ENCODE assay signal across 8 cellular contexts in the genomic region with DNA sequence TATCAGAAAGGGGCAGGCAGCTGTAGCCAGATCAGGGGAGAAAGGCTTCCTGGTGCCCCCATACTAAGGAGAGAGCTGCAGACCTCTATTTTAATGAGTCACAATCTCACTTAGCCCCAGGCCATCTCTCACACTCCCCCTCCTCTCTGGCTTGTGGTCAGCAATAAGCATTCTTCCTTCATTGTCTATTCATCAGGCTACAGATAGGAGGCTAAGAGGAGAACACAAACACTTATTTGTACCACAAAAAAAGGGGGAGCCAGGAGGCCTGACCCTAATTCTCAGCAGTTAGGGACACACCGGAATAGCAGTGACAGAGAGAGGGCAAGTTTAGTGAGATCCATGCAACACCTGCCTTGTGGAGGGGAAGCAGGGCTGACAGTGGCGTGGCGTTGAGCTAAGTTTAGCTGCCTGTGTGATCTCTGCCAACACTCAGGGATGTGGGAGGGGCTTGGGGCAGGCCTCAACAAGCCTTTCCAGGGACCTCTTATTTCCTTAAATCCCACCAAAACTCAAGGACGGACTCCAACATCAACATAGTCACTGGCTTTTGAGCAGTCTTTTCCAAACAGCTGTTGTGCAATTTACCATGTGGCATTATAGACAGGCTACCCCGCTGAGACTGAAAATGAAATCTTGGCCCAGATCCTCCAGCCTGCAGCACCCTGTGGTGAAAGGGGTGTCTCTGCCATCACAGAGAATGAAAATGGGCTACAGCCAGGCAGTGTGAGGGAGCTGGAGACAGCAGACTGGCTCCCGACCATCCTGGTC.
A peak's percentile ranks its signal among the peaks of the same experiment; 100 is the strongest.
DNase-seq lines count a peak whose midpoint lies in the region; ATAC-seq and TF ChIP-seq lines count a peak whose summit lies in the region.
"Had no signal": no experiment of that assay in that cellular context is flagged by ENCODE, and none has a peak within 500 bp of the region (broad histone marks: within the 10 kb centered on the region; RNA-seq: fewer than 3 reads in every experiment).

No MANE protein-coding gene starts in this region.

- peak overlapping the region; percentile 85 for H3K27ac ChIP-seq in cardiac muscle cell
- H3K27ac ChIP-seq in upper lobe of right lung: no peak overlapping the region

- no peaks in the 10 kb centered on the region for H3K9me3 ChIP-seq in cardiac muscle cell (ENCODE audit: low read depth)
- H3K9me3 ChIP-seq in upper lobe of right lung: no peaks in the 10 kb centered on the region

- no peaks in the 10 kb centered on the region for H3K9me3 Mint-ChIP-seq in activated CD8-positive, alpha-beta T cell treated with anti-CD3 and anti-CD28 coated beads for 36 hours

- H3K4me3 ChIP-seq in cardiac muscle cell (no peak overlapping the region), upper lobe of right lung (no peak overlapping the region)

- H3K4me1 ChIP-seq in cardiac muscle cell (ENCODE audit: low read depth) (peaks cover 17% of the 10 kb centered on the region), upper lobe of right lung (no peaks in the 10 kb centered on the region)

- H3K36me3 ChIP-seq in cardiac muscle cell (no peaks in the 10 kb centered on the region), upper lobe of right lung (no peaks in the 10 kb centered on the region)

- no peak overlapping the region for H3K4me3 Mint-ChIP-seq in activated CD8-positive, alpha-beta T cell treated with anti-CD3 and anti-CD28 coated beads for 36 hours

- DNase-seq in NCI-H1092 (lab: John Stamatoyannopoulos, UW): peak; percentile 90
- DNase-seq in SK-MEL-5 (ENCODE audit: low read depth, low spot score): peak; percentile 87
- DNase-seq in cardiac muscle cell (ENCODE audit: low read depth in 1 of 2, low spot score in 1 of 2): peak; percentile 73 to 85
- no peak for DNase-seq in upper lobe of right lung
- DNase-seq in activated CD8-positive, alpha-beta T cell treated with anti-CD3 and anti-CD28 coated beads for 36 hours: no peak

- POLR2A ChIA-PET in activated CD8-positive, alpha-beta T cell treated with anti-CD3 and anti-CD28 coated beads for 36 hours (lab: Charles Lee): no interaction called here

- no peaks in the 10 kb centered on the region for H3K27me3 ChIP-seq in cardiac muscle cell
- no peaks in the 10 kb centered on the region for H3K27me3 ChIP-seq in upper lobe of right lung

- H3K27me3 Mint-ChIP-seq in activated CD8-positive, alpha-beta T cell treated with anti-CD3 and anti-CD28 coated beads for 36 hours: peaks cover 10% of the 10 kb centered on the region

- H3K4me1 Mint-ChIP-seq in activated CD8-positive, alpha-beta T cell treated with anti-CD3 and anti-CD28 coated beads for 36 hours (ENCODE audit: low read depth): peaks cover 1% of the 10 kb centered on the region

- TF ChIP-seq CTCF in cardiac muscle cell (IDR thresholded peaks at IDR 0.05; ENCODE audit: low read depth, low read length): no peak
- no peak for TF ChIP-seq CTCF in upper lobe of right lung (IDR thresholded peaks at IDR 0.05)
- no peak for TF ChIP-seq CTCF in activated CD8-positive, alpha-beta T cell treated with anti-CD3 and anti-CD28 coated beads for 36 hours (IDR thresholded peaks at IDR 0.05)

- no peak overlapping the region for H3K27ac Mint-ChIP-seq in activated CD8-positive, alpha-beta T cell treated with anti-CD3 and anti-CD28 coated beads for 36 hours

- in situ Hi-C loops in SK-MEL-5 (cut with HindIII; ENCODE audit: low pct_unique_long_range_greater_than_20kb, low sequenced_read_pairs): no loop called here

- CTCF ChIA-PET in activated CD8-positive, alpha-beta T cell treated with anti-CD3 and anti-CD28 coated beads for 36 hours (lab: Charles Lee): interaction anchor here (1.7 to 2.3 kb wide), 2 partner anchors 11 to 249 kb away, joined by 5 to 6 read pairs; no protein-coding TSS in a partner anchor

- intact Hi-C loops in upper lobe of right lung (cut with DNase I): no loop called here
- intact Hi-C loops in activated CD8-positive, alpha-beta T cell treated with anti-CD3 and anti-CD28 coated beads for 36 hours (cut with micrococcal nuclease): no loop called here

- ATAC-seq in upper lobe of right lung: peak; percentile 35
- ATAC-seq in GM18520 (IDR thresholded peaks at IDR 0.05; ENCODE audit: unreplicated experiment): no peak
- no peak for ATAC-seq in activated CD8-positive, alpha-beta T cell treated with anti-CD3 and anti-CD28 coated beads for 36 hours
- ATAC-seq in GM19395 (IDR thresholded peaks at IDR 0.05; ENCODE audit: unreplicated experiment): no peak
- ATAC-seq: HCT116 had no signal

- no peaks in the 10 kb centered on the region for H3K36me3 Mint-ChIP-seq in activated CD8-positive, alpha-beta T cell treated with anti-CD3 and anti-CD28 coated beads for 36 hours (ENCODE audit: low read depth)

Comparison
In these comparisons a context has a peak if more than half of its experiments do, and no peak if none do; other contexts are left out.
1. DNase-seq: peak in NCI-H1092 (single experiment), SK-MEL-5 (single experiment) and cardiac muscle cell (2 of 2); none in upper lobe of right lung (single experiment) and activated CD8-positive, alpha-beta T cell treated with anti-CD3 and anti-CD28 coated beads for 36 hours (single experiment).